Comparison of ENCODE assay signal across 2 cellular contexts in the genomic region with DNA sequence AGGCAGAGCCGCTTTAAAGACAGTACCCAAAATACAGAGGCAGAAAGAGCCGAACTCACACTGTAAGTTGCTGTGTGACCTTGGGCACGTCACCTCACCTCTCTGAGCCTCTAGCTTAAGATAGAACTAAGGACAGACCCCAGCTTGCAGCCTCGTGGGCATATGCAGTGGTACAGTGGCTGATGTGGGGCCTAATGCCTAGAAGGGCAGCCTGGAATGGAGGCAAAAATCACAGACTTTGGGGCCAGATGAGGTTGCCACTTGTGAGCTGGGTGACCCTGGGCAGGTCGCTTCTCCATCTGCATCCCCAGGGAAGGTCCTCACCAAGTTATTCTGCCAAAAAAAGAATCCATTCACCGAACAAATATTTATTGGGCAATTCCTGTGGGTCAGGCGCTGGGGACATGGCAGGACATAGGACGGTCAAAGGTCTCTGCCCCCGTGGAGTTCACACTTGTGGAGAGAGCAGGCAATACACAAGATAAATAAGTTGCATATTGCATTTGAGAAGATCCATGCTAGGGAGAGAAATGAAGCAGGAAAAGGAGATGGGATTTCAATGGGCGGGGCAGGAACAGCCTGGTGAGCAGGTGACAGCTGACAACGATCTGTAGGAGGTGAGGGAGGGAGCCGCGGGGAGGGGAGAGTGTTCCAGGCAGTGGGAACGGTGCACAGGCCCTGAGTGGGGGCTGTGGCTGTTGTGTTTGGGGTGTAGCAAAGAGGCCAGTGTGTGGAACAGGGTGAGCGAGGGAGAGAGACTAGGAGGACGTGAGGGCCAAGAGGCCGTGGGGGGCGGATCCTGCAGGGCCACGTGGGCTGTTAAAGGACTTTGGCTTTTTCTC.
TF ChIP-seq lines count a peak whose summit lies in the region.

No MANE protein-coding gene starts in this region.

TF ChIP-seq in K562, 482 proteins besides CTCF, POLR2A, EP300 and RAD21 (continued from another document and continues in another):
- TF ChIP-seq, protein P1, sequence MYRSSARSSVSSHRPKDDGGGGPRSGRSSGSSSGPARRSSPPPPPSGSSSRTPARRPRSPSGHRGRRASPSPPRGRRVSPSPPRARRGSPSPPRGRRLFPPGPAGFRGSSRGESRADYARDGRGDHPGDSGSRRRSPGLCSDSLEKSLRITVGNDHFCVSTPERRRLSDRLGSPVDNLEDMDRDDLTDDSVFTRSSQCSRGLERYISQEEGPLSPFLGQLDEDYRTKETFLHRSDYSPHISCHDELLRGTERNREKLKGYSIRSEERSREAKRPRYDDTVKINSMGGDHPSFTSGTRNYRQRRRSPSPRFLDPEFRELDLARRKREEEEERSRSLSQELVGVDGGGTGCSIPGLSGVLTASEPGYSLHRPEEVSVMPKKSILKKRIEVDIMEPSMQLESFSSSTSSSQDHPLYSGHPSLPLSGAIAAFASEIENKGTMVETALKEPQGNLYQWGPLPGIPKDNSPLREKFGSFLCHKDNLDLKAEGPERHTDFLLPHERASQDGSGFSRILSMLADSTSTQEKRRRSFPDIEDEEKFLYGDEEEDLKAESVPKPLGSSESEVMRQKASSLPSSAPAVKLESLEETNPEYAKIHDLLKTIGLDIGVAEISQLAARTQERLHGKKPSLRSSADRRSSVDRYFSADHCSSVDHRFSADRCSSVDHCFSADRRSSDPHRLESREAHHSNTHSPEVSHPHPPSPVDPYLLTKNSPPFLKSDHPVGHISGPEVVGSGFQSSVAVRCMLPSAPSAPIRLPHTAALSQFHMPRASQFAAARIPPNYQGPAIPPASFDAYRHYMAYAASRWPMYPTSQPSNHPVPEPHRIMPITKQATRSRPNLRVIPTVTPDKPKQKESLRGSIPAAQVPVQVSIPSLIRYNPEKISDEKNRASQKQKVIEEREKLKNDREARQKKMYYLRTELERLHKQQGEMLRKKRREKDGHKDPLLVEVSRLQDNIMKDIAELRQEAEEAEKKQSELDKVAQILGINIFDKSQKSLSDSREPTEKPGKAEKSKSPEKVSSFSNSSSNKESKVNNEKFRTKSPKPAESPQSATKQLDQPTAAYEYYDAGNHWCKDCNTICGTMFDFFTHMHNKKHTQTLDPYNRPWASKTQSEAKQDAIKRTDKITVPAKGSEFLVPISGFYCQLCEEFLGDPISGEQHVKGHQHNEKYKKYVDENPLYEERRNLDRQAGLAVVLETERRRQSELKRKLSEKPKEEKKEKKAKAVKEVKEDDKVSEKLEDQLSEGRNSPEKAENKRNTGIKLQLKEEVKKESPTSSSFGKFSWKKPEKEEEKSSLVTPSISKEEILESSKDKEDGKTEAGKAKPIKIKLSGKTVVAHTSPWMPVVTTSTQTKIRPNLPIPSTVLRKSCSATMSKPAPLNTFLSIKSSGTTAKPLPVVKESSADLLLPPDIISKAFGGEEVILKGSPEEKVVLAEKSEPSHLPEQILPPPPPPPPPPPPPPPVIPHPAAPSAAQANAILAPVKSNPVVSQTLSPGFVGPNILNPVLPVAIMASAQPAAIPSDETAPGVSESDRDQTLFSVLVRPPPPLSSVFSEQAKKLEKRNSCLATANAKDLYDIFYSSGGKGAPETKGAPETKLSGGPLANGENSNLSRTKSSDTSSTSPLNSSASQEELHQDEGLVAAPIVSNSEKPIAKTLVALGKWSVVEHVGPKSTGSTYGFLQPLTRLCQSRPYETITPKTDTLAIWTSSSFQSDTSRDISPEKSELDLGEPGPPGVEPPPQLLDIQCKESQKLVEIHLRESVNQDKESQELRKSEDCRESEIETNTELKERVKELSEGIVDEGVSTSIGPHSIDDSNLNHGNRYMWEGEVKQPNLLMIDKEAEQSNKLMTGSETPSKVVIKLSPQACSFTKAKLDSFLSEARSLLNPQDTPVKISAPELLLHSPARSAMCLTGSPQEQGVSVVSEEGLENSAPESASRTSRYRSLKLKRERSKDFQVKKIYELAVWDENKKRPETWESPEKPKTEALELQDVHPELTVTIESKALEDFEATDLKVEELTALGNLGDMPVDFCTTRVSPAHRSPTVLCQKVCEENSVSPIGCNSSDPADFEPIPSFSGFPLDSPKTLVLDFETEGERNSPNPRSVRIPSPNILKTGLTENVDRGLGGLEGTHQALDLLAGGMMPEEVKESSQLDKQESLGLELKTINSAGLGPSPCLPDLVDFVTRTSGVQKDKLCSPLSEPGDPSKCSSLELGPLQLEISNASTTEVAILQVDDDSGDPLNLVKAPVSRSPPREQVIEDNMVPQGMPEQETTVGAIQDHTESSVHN (IDR thresholded peaks at IDR 0.05; ENCODE audit: borderline replicate concordance in 1 of 2, low read depth in 1 of 2), result no peak
- TF ChIP-seq ZBTB1 (CRISPR knock-in tag; IDR thresholded peaks at IDR 0.05; ENCODE audit: borderline replicate concordance, low read depth) (no peak), STAT5A (IDR thresholded peaks at IDR 0.05; ENCODE audit: borderline replicate concordance, low read length) (no peak), SMARCE1 (IDR thresholded peaks at IDR 0.05) (0 out of 2 replicates have a peak, but pooled peaks have one; percentile 23), GATA2 (CRISPR knock-in tag; IDR thresholded peaks at IDR 0.05) (0 out of 2 replicates have a peak, but pooled peaks have one; percentile 25), KHSRP (IDR thresholded peaks at IDR 0.05) (no peak), ATF7 (IDR thresholded peaks at IDR 0.05) (0 out of 2 replicates have a peak, but pooled peaks have one; percentile 9), CTBP1 (IDR thresholded peaks at IDR 0.05; ENCODE audit: borderline replicate concordance) (0 out of 2 replicates have a peak, but pooled peaks have one; percentile 32)
- TF ChIP-seq, protein P2, sequence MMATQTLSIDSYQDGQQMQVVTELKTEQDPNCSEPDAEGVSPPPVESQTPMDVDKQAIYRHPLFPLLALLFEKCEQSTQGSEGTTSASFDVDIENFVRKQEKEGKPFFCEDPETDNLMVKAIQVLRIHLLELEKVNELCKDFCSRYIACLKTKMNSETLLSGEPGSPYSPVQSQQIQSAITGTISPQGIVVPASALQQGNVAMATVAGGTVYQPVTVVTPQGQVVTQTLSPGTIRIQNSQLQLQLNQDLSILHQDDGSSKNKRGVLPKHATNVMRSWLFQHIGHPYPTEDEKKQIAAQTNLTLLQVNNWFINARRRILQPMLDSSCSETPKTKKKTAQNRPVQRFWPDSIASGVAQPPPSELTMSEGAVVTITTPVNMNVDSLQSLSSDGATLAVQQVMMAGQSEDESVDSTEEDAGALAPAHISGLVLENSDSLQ (IDR thresholded peaks at IDR 0.05), result peak; percentile 51; the same call in 1 of the 2 replicates
- TF ChIP-seq, protein P3, sequence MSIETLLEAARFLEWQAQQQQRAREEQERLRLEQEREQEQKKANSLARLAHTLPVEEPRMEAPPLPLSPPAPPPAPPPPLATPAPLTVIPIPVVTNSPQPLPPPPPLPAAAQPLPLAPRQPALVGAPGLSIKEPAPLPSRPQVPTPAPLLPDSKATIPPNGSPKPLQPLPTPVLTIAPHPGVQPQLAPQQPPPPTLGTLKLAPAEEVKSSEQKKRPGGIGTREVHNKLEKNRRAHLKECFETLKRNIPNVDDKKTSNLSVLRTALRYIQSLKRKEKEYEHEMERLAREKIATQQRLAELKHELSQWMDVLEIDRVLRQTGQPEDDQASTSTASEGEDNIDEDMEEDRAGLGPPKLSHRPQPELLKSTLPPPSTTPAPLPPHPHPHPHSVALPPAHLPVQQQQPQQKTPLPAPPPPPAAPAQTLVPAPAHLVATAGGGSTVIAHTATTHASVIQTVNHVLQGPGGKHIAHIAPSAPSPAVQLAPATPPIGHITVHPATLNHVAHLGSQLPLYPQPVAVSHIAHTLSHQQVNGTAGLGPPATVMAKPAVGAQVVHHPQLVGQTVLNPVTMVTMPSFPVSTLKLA (conservative IDR thresholded peaks at IDR 0.05), result peak; percentile 36 to 61; a peak in 3 of 4 replicates
- TF ChIP-seq, protein P4, sequence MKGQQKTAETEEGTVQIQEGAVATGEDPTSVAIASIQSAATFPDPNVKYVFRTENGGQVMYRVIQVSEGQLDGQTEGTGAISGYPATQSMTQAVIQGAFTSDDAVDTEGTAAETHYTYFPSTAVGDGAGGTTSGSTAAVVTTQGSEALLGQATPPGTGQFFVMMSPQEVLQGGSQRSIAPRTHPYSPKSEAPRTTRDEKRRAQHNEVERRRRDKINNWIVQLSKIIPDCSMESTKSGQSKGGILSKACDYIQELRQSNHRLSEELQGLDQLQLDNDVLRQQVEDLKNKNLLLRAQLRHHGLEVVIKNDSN (CRISPR knock-in tag; IDR thresholded peaks at IDR 0.05), result peak; percentile 80

TF ChIP-seq in HepG2, 621 proteins besides CTCF, POLR2A, EP300 and RAD21 (continued from another document and continues in another):
- TF ChIP-seq, protein P5, sequence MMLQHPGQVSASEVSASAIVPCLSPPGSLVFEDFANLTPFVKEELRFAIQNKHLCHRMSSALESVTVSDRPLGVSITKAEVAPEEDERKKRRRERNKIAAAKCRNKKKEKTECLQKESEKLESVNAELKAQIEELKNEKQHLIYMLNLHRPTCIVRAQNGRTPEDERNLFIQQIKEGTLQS (CRISPR knock-in tag; IDR thresholded peaks at IDR 0.05), result peak; percentile 76
- TF ChIP-seq TOPORS (CRISPR knock-in tag; IDR thresholded peaks at IDR 0.05), result peak; percentile 56
- TF ChIP-seq, protein P6, sequence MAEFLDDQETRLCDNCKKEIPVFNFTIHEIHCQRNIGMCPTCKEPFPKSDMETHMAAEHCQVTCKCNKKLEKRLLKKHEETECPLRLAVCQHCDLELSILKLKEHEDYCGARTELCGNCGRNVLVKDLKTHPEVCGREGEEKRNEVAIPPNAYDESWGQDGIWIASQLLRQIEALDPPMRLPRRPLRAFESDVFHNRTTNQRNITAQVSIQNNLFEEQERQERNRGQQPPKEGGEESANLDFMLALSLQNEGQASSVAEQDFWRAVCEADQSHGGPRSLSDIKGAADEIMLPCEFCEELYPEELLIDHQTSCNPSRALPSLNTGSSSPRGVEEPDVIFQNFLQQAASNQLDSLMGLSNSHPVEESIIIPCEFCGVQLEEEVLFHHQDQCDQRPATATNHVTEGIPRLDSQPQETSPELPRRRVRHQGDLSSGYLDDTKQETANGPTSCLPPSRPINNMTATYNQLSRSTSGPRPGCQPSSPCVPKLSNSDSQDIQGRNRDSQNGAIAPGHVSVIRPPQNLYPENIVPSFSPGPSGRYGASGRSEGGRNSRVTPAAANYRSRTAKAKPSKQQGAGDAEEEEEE (CRISPR knock-in tag; IDR thresholded peaks at IDR 0.05; ENCODE audit: borderline replicate concordance), result no peak
- TF ChIP-seq PHF21A (CRISPR knock-in tag; IDR thresholded peaks at IDR 0.05), result peak; percentile 99
- peak; percentile 94 for TF ChIP-seq ZBTB8A (CRISPR knock-in tag; IDR thresholded peaks at IDR 0.05; ENCODE audit: borderline replicate concordance, low read depth)
- no peak; the same call in 1 of the 2 replicates for TF ChIP-seq ZNF749 (CRISPR knock-in tag; IDR thresholded peaks at IDR 0.05; ENCODE audit: borderline replicate concordance)
- no peak for TF ChIP-seq JARID2 (CRISPR knock-in tag; IDR thresholded peaks at IDR 0.05; ENCODE audit: insufficient replicate concordance)
- TF ChIP-seq ZNF777 (CRISPR knock-in tag; IDR thresholded peaks at IDR 0.05), result no peak
- TF ChIP-seq, protein P7, sequence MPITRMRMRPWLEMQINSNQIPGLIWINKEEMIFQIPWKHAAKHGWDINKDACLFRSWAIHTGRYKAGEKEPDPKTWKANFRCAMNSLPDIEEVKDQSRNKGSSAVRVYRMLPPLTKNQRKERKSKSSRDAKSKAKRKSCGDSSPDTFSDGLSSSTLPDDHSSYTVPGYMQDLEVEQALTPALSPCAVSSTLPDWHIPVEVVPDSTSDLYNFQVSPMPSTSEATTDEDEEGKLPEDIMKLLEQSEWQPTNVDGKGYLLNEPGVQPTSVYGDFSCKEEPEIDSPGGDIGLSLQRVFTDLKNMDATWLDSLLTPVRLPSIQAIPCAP (CRISPR knock-in tag; IDR thresholded peaks at IDR 0.05; ENCODE audit: low read depth), result peak; percentile 86
- TF ChIP-seq KAT2B (IDR thresholded peaks at IDR 0.05; ENCODE audit: borderline replicate concordance, low read depth, low read length), result no peak; the same call in 1 of the 2 replicates
- TF ChIP-seq, protein P8, sequence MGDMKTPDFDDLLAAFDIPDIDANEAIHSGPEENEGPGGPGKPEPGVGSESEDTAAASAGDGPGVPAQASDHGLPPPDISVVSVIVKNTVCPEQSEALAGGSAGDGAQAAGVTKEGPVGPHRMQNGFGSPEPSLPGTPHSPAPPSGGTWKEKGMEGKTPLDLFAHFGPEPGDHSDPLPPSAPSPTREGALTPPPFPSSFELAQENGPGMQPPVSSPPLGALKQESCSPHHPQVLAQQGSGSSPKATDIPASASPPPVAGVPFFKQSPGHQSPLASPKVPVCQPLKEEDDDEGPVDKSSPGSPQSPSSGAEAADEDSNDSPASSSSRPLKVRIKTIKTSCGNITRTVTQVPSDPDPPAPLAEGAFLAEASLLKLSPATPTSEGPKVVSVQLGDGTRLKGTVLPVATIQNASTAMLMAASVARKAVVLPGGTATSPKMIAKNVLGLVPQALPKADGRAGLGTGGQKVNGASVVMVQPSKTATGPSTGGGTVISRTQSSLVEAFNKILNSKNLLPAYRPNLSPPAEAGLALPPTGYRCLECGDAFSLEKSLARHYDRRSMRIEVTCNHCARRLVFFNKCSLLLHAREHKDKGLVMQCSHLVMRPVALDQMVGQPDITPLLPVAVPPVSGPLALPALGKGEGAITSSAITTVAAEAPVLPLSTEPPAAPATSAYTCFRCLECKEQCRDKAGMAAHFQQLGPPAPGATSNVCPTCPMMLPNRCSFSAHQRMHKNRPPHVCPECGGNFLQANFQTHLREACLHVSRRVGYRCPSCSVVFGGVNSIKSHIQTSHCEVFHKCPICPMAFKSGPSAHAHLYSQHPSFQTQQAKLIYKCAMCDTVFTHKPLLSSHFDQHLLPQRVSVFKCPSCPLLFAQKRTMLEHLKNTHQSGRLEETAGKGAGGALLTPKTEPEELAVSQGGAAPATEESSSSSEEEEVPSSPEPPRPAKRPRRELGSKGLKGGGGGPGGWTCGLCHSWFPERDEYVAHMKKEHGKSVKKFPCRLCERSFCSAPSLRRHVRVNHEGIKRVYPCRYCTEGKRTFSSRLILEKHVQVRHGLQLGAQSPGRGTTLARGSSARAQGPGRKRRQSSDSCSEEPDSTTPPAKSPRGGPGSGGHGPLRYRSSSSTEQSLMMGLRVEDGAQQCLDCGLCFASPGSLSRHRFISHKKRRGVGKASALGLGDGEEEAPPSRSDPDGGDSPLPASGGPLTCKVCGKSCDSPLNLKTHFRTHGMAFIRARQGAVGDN (CRISPR knock-in tag; IDR thresholded peaks at IDR 0.05), result peak; percentile 94
- TF ChIP-seq CCAR2 (optimal IDR thresholded peaks at IDR 0.05; ENCODE audit: low read depth, low read length), result peak; percentile 32
- TF ChIP-seq, protein P9, sequence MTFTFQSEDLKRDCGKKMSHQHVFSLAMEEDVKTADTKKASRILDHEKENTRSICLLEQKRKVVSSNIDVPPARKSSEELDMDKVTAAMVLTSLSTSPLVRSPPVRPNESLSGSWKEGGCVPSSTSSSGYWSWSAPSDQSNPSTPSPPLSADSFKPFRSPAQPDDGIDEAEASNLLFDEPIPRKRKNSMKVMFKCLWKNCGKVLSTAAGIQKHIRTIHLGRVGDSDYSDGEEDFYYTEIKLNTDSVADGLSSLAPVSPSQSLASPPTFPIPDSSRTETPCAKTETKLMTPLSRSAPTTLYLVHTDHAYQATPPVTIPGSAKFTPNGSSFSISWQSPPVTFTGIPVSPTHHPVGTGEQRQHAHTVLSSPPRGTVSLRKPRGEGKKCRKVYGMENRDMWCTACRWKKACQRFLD (CRISPR knock-in tag; IDR thresholded peaks at IDR 0.05; ENCODE audit: borderline replicate concordance), result peak; percentile 56; the same call in 1 of the 2 replicates
- no peak for TF ChIP-seq ZNF850 (CRISPR knock-in tag; conservative IDR thresholded peaks at IDR 0.05)
- TF ChIP-seq ATM (IDR thresholded peaks at IDR 0.05; ENCODE audit: borderline replicate concordance), result 0 out of 2 replicates have a peak, but pooled peaks have one; percentile 7
- no peak; the same call in none of the 2 replicates for TF ChIP-seq PAX8 (CRISPR knock-in tag; IDR thresholded peaks at IDR 0.05; ENCODE audit: borderline replicate concordance)
- TF ChIP-seq RBM39 (IDR thresholded peaks at IDR 0.05; ENCODE audit: low read depth, low read length, poor library complexity, severe bottlenecking), result no peak
- 0 out of 2 replicates have a peak, but pooled peaks have one; percentile 16 for TF ChIP-seq AHR (CRISPR knock-in tag; IDR thresholded peaks at IDR 0.05)
